ENCODE assay signal across 8 cellular contexts in the genomic region with DNA sequence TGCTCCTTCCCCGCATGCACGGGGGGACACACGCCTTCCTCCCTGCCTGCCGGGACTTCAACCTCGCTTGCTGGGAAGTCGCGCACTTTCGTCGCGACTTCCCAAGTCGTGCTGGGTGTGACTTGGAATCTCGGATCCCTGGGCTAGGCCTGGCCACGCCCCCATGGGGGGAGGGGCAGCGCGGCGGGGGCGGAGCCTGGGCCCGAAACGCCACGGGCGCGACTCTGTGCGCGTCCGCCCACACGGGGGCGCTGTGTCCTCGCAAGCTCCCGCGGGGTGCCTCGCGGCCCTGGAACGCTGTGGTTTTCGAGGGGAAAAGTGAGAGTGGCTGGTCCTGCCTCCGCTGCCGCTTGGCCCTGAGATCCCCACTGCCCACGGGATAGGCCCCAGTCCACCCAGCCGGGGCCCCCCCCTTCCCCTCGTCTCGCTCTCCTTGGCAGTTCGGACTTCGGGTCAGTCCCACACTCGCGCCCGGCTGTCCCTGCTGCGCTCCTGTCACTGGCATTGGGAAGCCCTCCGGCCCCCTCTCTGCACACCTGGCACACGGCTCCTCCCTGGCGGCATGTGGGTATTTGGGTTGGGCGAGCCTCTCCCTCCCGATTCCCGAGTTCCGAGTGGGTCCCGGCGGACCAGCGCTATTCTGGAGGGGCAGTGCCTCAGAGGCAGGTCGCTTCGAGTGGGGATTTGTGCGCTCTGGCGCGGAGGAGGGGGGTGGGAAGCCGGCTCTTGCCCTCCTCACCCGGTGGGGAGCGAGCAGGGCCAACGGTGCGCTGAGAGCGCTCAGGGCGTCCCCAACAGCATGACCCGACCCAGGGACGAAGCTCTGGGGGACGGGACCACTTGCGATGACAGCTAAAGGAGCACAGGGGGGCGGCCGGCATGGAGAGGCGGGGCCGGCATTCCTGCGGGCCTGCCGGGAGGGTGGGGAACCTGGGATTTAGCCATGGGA. TPM values are rescaled to one million over a fixed set of nuclear protein-coding genes. Genes with fewer than 3 reads are reported as not detected.
DNase-seq lines count a peak whose midpoint lies in the region; ATAC-seq and TF ChIP-seq lines count a peak whose summit lies in the region.

No MANE protein-coding gene starts in this region.

- H3K9me3 ChIP-seq in subcutaneous abdominal adipose tissue (ENCODE audit: control insufficient read depth in 5 of 5, low read length in 5 of 5), result no peaks in the 10 kb centered on the region

- ATAC-seq in GM18505 (IDR thresholded peaks at IDR 0.05; ENCODE audit: unreplicated experiment) (peak; percentile 61), HG03159 (IDR thresholded peaks at IDR 0.05; ENCODE audit: unreplicated experiment) (peak; percentile 51)

- peak overlapping the region in 4 of 5 donors; percentile 48 to 74 (median 64) for H3K9ac ChIP-seq in subcutaneous abdominal adipose tissue (ENCODE audit: low read length in 5 of 5)

- H3K36me3 ChIP-seq in subcutaneous abdominal adipose tissue (ENCODE audit: control insufficient read depth in 5 of 5, insufficient read depth in 5 of 5, low read length in 5 of 5), result peaks cover 0 to 34% (median 23%) of the 10 kb centered on the region in 5 donors

- peaks cover 3 to 56% (median 44%) of the 10 kb centered on the region in 5 donors for H3K4me1 ChIP-seq in subcutaneous abdominal adipose tissue (ENCODE audit: control insufficient read depth in 5 of 5, insufficient read depth in 5 of 5, low read length in 5 of 5)

- H3K27me3 ChIP-seq in subcutaneous abdominal adipose tissue (ENCODE audit: control insufficient read depth in 5 of 5, insufficient read depth in 4 of 5, low read length in 5 of 5), result no peaks in the 10 kb centered on the region

- peak overlapping the region; percentile 62 to 72 (median 69) for H3K4me3 ChIP-seq in subcutaneous abdominal adipose tissue (ENCODE audit: low read depth in 1 of 5, low read length in 5 of 5)

- no peak for TF ChIP-seq POLR2A in GM18505 (IDR thresholded peaks at IDR 0.05; ENCODE audit: borderline replicate concordance, extremely low read depth, insufficient read depth, insufficient read length)

- peak overlapping the region; percentile 40 for H3K27ac ChIP-seq in subcutaneous abdominal adipose tissue (ENCODE audit: low read depth, low read length)

- peak; percentile 63 for DNase-seq in RPMI7951 (ENCODE audit: low read depth)
- DNase-seq in activated naive CD4-positive, alpha-beta T cell treated with anti-CD3 and anti-CD28 coated beads, Interleukin-2, amount 50 U/mL, for 16 hours, result peak; percentile 83
- peak; percentile 80 for DNase-seq in germinal center (ENCODE audit: low spot score)
- DNase-seq in occipital lobe (lab: John Stamatoyannopoulos, UW), result peak; percentile 80
- no peak for DNase-seq in HuH-7 (ENCODE audit: low spot score)

RNA-seq across cellular contexts. Expression of gene SEC61A1, which starts 23.6 kb away (rescaled TPM):
- 211 and 234 TPM in 2 replicates for total RNA-seq in RPMI7951 (2014; rRNA removed; shearing (Covaris generic))
- total RNA-seq in occipital lobe, result 77.2 TPM

RNA-seq across cellular contexts. Expression of gene RUVBL1, which starts 47.8 kb away (rescaled TPM):
- total RNA-seq in RPMI7951 (2014; rRNA removed; shearing (Covaris generic)), result 115 and 119 TPM in 2 replicates
- 38.5 TPM for total RNA-seq in occipital lobe
